8 cellular contexts compared by ENCODE assay signal in genomic region chrX:154443479-154443910, GRCh38. TPM values are rescaled to one million over a fixed set of nuclear protein-coding genes. Genes with fewer than 3 reads are reported as not detected.
A peak's percentile ranks its signal among the peaks of the same experiment; 100 is the strongest.
DNase-seq lines count a peak whose midpoint lies in the region; ATAC-seq and TF ChIP-seq lines count a peak whose summit lies in the region.

No MANE protein-coding gene starts in this region.

- DNase-seq in BJ (ENCODE audit: low read depth) (no peak), HL-60 (ENCODE audit: low read depth in 1 of 2, low spot score in 1 of 2) (no peak), body of pancreas (no peak), lung (ENCODE audit: low spot score) (no peak), foreskin keratinocyte (no peak)
- no peak for DNase-seq in effector CD8-positive, alpha-beta T cell (lab: John Stamatoyannopoulos, UW)
- no peak for DNase-seq in stimulated activated CD4-positive, alpha-beta T cell treated with anti-CD3 and anti-CD28 coated beads, Interleukin-4, amount 100 ng/mL, for 24 hours

- no peak overlapping the region for H3K27ac ChIP-seq in HL-60 (replicated peaks)
- peak overlapping the region; percentile 58 to 81 (median 72) for H3K27ac ChIP-seq in body of pancreas
- H3K27ac ChIP-seq in lung (ENCODE audit: low read depth in 1 of 2, low read length in 1 of 2) = peak overlapping the region; percentile 64 to 70
- no peak overlapping the region for H3K27ac ChIP-seq in foreskin keratinocyte

- H3K27me3 ChIP-seq in BJ (ENCODE audit: control insufficient read depth, insufficient read depth, low read length) (no peaks in the 10 kb centered on the region), HL-60 (ENCODE audit: insufficient read depth, poor library complexity, severe bottlenecking) (no peaks in the 10 kb centered on the region), body of pancreas (no peaks in the 10 kb centered on the region), lung (ENCODE audit: control insufficient read depth, insufficient read depth) (no peaks in the 10 kb centered on the region), foreskin keratinocyte (no peaks in the 10 kb centered on the region)

- TF ChIP-seq POLR2A in body of pancreas (IDR thresholded peaks at IDR 0.05) = no peak

- POLR2A ChIA-PET in BJ (lab: Charles Lee) = no interaction called here

- H3K9me3 ChIP-seq in body of pancreas (no peaks in the 10 kb centered on the region), lung (ENCODE audit: control insufficient read depth in 2 of 2, insufficient read depth in 1 of 2, low read length in 1 of 2) (no peaks in the 10 kb centered on the region)

- WGBS in body of pancreas, 2 donors = 13% methylated on average over 9 to 10 of the region's 10 CpGs
- 17 to 43% methylated on average over 7 to 10 of the region's 10 CpGs for WGBS in lung, 2 donors

- H3K4me3 ChIP-seq in BJ (ENCODE audit: low read depth, low read length) = peak overlapping the region; percentile 26
- H3K4me3 ChIP-seq in HL-60 (replicated peaks; ENCODE audit: insufficient read depth, low read length) = peak overlapping the region; percentile 42
- H3K4me3 ChIP-seq in body of pancreas = no peak overlapping the region
- H3K4me3 ChIP-seq in lung = no peak overlapping the region

- TF ChIP-seq CTCF in BJ (IDR thresholded peaks at IDR 0.05; ENCODE audit: insufficient read depth, low read depth, low read length) (no peak), HL-60 (IDR thresholded peaks at IDR 0.05; ENCODE audit: insufficient read depth, low read length) (no peak), body of pancreas (IDR thresholded peaks at IDR 0.05) (no peak), lung (IDR thresholded peaks at IDR 0.05; ENCODE audit: control extremely low read depth, extremely low read depth) (no peak), foreskin keratinocyte (conservative IDR thresholded peaks at IDR 0.05) (no peak)

- CTCF ChIA-PET in BJ (lab: Yijun Ruan, JAX) = no interaction called here

- ATAC-seq in body of pancreas (peak; percentile 5), lung (ENCODE audit: insufficient read depth, low FRiP score) (no peak), GM19328 (IDR thresholded peaks at IDR 0.05; ENCODE audit: unreplicated experiment) (no peak), foreskin keratinocyte (no peak)

- intact Hi-C loops in body of pancreas (cut with DNase I) = no loop called here

- H3K4me1 ChIP-seq in body of pancreas (peaks cover 26% of the 10 kb centered on the region), lung (ENCODE audit: control insufficient read depth in 2 of 2, insufficient read depth in 2 of 2, low read length in 2 of 2) (peaks cover 0 to 8% of the 10 kb centered on the region in 2 donors), foreskin keratinocyte (no peaks in the 10 kb centered on the region)

- H3K36me3 ChIP-seq in BJ (ENCODE audit: control insufficient read depth, insufficient read depth, low read length) = peaks cover 13% of the 10 kb centered on the region
- H3K36me3 ChIP-seq in body of pancreas (replicated peaks in 1 of 2; ENCODE audit: insufficient read depth in 1 of 2, low read depth in 2 of 2) = peaks cover 0 to under 1% of the 10 kb centered on the region in 2 donors
- peaks cover 0 to 14% of the 10 kb centered on the region in 2 donors for H3K36me3 ChIP-seq in lung (ENCODE audit: control insufficient read depth in 2 of 2, insufficient read depth in 2 of 2, low read length in 2 of 2)

RNA-seq across cellular contexts. Expression of gene FAM50A, which starts 0.4 kb away (rescaled TPM):
- polyA plus RNA-seq in BJ (2011; rRNA removed) (74.8 and 75.0 TPM in 2 replicates), lung (100 to 1,000 TPM; 106 to 202 TPM), foreskin keratinocyte (58.6 and 62.8 TPM in 2 replicates)
- polyA minus RNA-seq in BJ (2011; rRNA and poly(A)+ RNA removed) = 58.1 and 59.2 TPM in 2 replicates
- total RNA-seq in body of pancreas (10 to 100 TPM; 14.5 to 48.8 TPM), lung (10 to 100 TPM; 23.4 to 74.4 TPM), foreskin keratinocyte (42.2 and 45.8 TPM in 2 replicates)

RNA-seq across cellular contexts. Expression of gene GDI1, which starts 6.5 kb away (rescaled TPM):
- polyA plus RNA-seq in BJ (2011; rRNA removed) (149 and 216 TPM in 2 replicates), lung (100 to 1,000 TPM; 116 to 130 TPM), foreskin keratinocyte (59.0 and 60.1 TPM in 2 replicates)
- polyA minus RNA-seq in BJ (2011; rRNA and poly(A)+ RNA removed) = 85.4 and 131 TPM in 2 replicates
- total RNA-seq in body of pancreas (10 to 100 TPM; 68.5 to 83.4 TPM), lung (100 to 1,000 TPM in 1 of 2 donors, 10 to 100 TPM in 1; 64.0 to 116 TPM), foreskin keratinocyte (56.3 and 56.8 TPM in 2 replicates)

RNA-seq across cellular contexts. Expression of gene PLXNA3, which starts 14.6 kb away (rescaled TPM):
- polyA plus RNA-seq in BJ (2011; rRNA removed) (16.8 and 36.0 TPM in 2 replicates), lung (10 to 100 TPM; 10.2 to 16.1 TPM), foreskin keratinocyte (10.1 and 11.9 TPM in 2 replicates)
- 63.3 and 73.0 TPM in 2 replicates for polyA minus RNA-seq in BJ (2011; rRNA and poly(A)+ RNA removed)
- total RNA-seq in body of pancreas (10 to 100 TPM in 1 of 2 donors, 1 to 10 TPM in 1; 7.3 to 19.1 TPM), lung (10 to 100 TPM; 17.3 to 61.1 TPM), foreskin keratinocyte (14.4 and 16.0 TPM in 2 replicates)

RNA-seq across cellular contexts. Expression of gene ATP6AP1, which starts 15.0 kb away (rescaled TPM):
- 82.8 and 143 TPM in 2 replicates for polyA plus RNA-seq in BJ (2011; rRNA removed)
- 69.2 and 87.3 TPM in 2 replicates for polyA minus RNA-seq in BJ (2011; rRNA and poly(A)+ RNA removed)
- total RNA-seq in body of pancreas = 10 to 100 TPM; 49.8 to 51.4 TPM
- 100 to 1,000 TPM in 1 of 2 donors, 10 to 100 TPM in 1; 73.7 to 142 TPM for total RNA-seq in lung
- polyA plus RNA-seq in lung = 100 to 1,000 TPM in 1 of 2 donors, 10 to 100 TPM in 1; 84.1 to 220 TPM
- total RNA-seq in foreskin keratinocyte = 44.3 and 51.0 TPM in 2 replicates
- polyA plus RNA-seq in foreskin keratinocyte = 64.2 and 67.0 TPM in 2 replicates

RNA-seq across cellular contexts. Expression of gene TAFAZZIN, which starts 32.2 kb away (rescaled TPM):
- polyA plus RNA-seq in BJ (2011; rRNA removed) (13.1 and 24.8 TPM in 2 replicates), lung (10 to 100 TPM; 39.7 to 61.2 TPM), foreskin keratinocyte (36.2 and 36.4 TPM in 2 replicates)
- 10.1 and 14.6 TPM in 2 replicates for polyA minus RNA-seq in BJ (2011; rRNA and poly(A)+ RNA removed)
- total RNA-seq in body of pancreas (10 to 100 TPM; 42.0 to 97.6 TPM), lung (10 to 100 TPM; 28.4 to 48.9 TPM), foreskin keratinocyte (26.5 and 31.9 TPM in 2 replicates)

Comparison
In these comparisons a context has a peak if more than half of its experiments do, and no peak if none do; other contexts are left out.
1. H3K4me3 ChIP-seq: peak in BJ (single experiment) and HL-60 (single experiment); none in body of pancreas (0 of 2) and lung (single experiment).
2. H3K27ac ChIP-seq: peak in body of pancreas (4 of 4) and lung (2 of 2); none in HL-60 (single experiment) and foreskin keratinocyte (single experiment).